ENCODE assay signal across 10 cellular contexts in the genomic region with DNA sequence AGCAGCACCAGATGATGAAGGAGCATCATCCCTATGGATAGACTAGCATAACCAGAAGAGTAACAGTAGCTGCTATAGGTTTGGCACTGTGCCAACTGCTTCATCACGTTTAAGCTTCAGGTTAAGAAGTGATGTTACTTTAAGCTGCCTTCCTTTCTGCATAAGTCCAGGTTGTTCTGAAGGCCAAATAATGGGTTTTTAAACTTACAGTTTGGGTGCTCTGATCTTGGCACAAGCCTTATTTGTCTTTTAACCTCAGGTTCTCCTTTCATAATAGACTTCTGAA. TPM values are rescaled to one million over a fixed set of nuclear protein-coding genes. Genes with fewer than 3 reads are reported as not detected.
DNase-seq lines count a peak whose midpoint lies in the region; ATAC-seq, FAIRE-seq and TF ChIP-seq lines count a peak whose summit lies in the region.
"Had no signal": no experiment of that assay in that cellular context is flagged by ENCODE, and none has a peak within 500 bp of the region (broad histone marks: within the 10 kb centered on the region; RNA-seq: fewer than 3 reads in every experiment).

No MANE protein-coding gene starts in this region.

- H3K4me3 ChIP-seq in BE2C (ENCODE audit: low read depth, low read length) (no peak overlapping the region), gastroesophageal sphincter (no peak overlapping the region), upper lobe of left lung (no peak overlapping the region)

- peak overlapping the region; percentile 74 to 97 (median 94) for H3K27ac ChIP-seq in gastroesophageal sphincter
- no peak overlapping the region for H3K27ac ChIP-seq in upper lobe of left lung
- H3K27ac ChIP-seq: foreskin keratinocyte had no signal

- H3K27ac Mint-ChIP-seq in T-helper 2 cell treated with Interferon-gamma antibody and Interleukin-4, amounts not matched to agents 5 μg/mL and 100 μg/mL, for 36 hours = peak overlapping the region; percentile 79
- H3K27ac Mint-ChIP-seq: progenitor cell of endocrine pancreas had no signal

- TF ChIP-seq EP300 in gastroesophageal sphincter (IDR thresholded peaks at IDR 0.05) (no peak), upper lobe of left lung (IDR thresholded peaks at IDR 0.05) (no peak)

- H3K4me1 Mint-ChIP-seq in T-helper 2 cell treated with Interferon-gamma antibody and Interleukin-4, amounts not matched to agents 5 μg/mL and 100 μg/mL, for 36 hours (ENCODE audit: low read depth) = peaks cover 75% of the 10 kb centered on the region

- H3K27me3 Mint-ChIP-seq in T-helper 2 cell treated with Interferon-gamma antibody and Interleukin-4, amounts not matched to agents 5 μg/mL and 100 μg/mL, for 36 hours (ENCODE audit: low read depth) = no peaks in the 10 kb centered on the region
- H3K27me3 Mint-ChIP-seq: progenitor cell of endocrine pancreas had no signal

- peak; percentile 67 for FAIRE-seq in H54 (lab: Jason Lieb, UNC)

- TF ChIP-seq POLR2A in H54 (IDR thresholded peaks at IDR 0.05; ENCODE audit: low read depth, low read length) = no peak
- no peak for TF ChIP-seq POLR2A in gastroesophageal sphincter (IDR thresholded peaks at IDR 0.05)
- no peak for TF ChIP-seq POLR2A in upper lobe of left lung (IDR thresholded peaks at IDR 0.05)

- H3K27me3 ChIP-seq in BE2C (no peaks in the 10 kb centered on the region), gastroesophageal sphincter (no peaks in the 10 kb centered on the region), upper lobe of left lung (no peaks in the 10 kb centered on the region)
- H3K27me3 ChIP-seq: foreskin keratinocyte had no signal

- H3K4me1 ChIP-seq in BE2C (peaks cover 14% of the 10 kb centered on the region), gastroesophageal sphincter (peaks cover 37 to 100% (median 37%) of the 10 kb centered on the region in 3 donors), upper lobe of left lung (peaks cover 22 to 33% (median 23%) of the 10 kb centered on the region in 4 donors)

- H3K4me3 Mint-ChIP-seq in T-helper 2 cell treated with Interferon-gamma antibody and Interleukin-4, amounts not matched to agents 5 μg/mL and 100 μg/mL, for 36 hours = peak overlapping the region; percentile 61

- TF ChIP-seq CTCF in BE2C (IDR thresholded peaks at IDR 0.05; ENCODE audit: low read depth, low read length) (no peak), gastroesophageal sphincter (IDR thresholded peaks at IDR 0.05) (no peak), upper lobe of left lung (IDR thresholded peaks at IDR 0.05) (no peak)

- WGBS in gastroesophageal sphincter (ENCODE audit: low coverage in 1 of 2), 2 donors = 0 to 11% methylated on average over 1 of the region's 1 CpG
- WGBS in upper lobe of left lung, 2 donors = 0 to 10% methylated on average over 1 of the region's 1 CpG

- H3K9me3 ChIP-seq in BE2C (no peaks in the 10 kb centered on the region), gastroesophageal sphincter (no peaks in the 10 kb centered on the region), upper lobe of left lung (no peaks in the 10 kb centered on the region)

- H3K36me3 ChIP-seq in BE2C (no peaks in the 10 kb centered on the region; the same call in 1 of the 2 replicates), gastroesophageal sphincter (peaks cover 0 to 10% of the 10 kb centered on the region in 2 donors), upper lobe of left lung (peaks cover 0 to 4% (median 0%) of the 10 kb centered on the region in 4 donors)

- no peaks in the 10 kb centered on the region for H3K9me3 Mint-ChIP-seq in T-helper 2 cell treated with Interferon-gamma antibody and Interleukin-4, amounts not matched to agents 5 μg/mL and 100 μg/mL, for 36 hours

- ATAC-seq in gastroesophageal sphincter = no peak
- ATAC-seq in HG03439 (IDR thresholded peaks at IDR 0.05; ENCODE audit: unreplicated experiment) = no peak
- ATAC-seq in upper lobe of left lung (ENCODE audit: low FRiP score in 2 of 2) = no peak
- ATAC-seq: foreskin keratinocyte had no signal

- H3K36me3 Mint-ChIP-seq in T-helper 2 cell treated with Interferon-gamma antibody and Interleukin-4, amounts not matched to agents 5 μg/mL and 100 μg/mL, for 36 hours (ENCODE audit: low read depth) = peaks cover 19% of the 10 kb centered on the region

- DNase-seq in BE2C (peak; percentile 33), H54 (ENCODE audit: insufficient read length, low spot score) (no peak), foreskin melanocyte (no peak), upper lobe of left lung (no peak), COLO829 (ENCODE audit: low spot score) (no peak)
- DNase-seq in T-helper 2 cell treated with Interferon-gamma antibody and Interleukin-4, amounts not matched to agents 5 μg/mL and 100 μg/mL, for 36 hours (ENCODE audit: low spot score) = no peak

RNA-seq across cellular contexts. Expression of gene CMSS1, which starts 50.7 kb away (rescaled TPM):
- 190 TPM for polyA plus RNA-seq in BE2C (2012; ENCODE audit: insufficient read depth, insufficient read length, low read depth)
- total RNA-seq in gastroesophageal sphincter (10 to 100 TPM; 15.2 to 20.8 (median 16.6) TPM), upper lobe of left lung (10 to 100 TPM in 3 of 6 donors, 1 to 10 TPM in 3; 4.0 to 21.1 (median 12.0) TPM)

Comparison
In these comparisons a context has a peak if more than half of its experiments do, and no peak if none do; other contexts are left out.
1. H3K27ac ChIP-seq: peak in gastroesophageal sphincter (4 of 4); none in upper lobe of left lung (0 of 4).